8 cellular contexts compared by ENCODE assay signal in the genomic region with DNA sequence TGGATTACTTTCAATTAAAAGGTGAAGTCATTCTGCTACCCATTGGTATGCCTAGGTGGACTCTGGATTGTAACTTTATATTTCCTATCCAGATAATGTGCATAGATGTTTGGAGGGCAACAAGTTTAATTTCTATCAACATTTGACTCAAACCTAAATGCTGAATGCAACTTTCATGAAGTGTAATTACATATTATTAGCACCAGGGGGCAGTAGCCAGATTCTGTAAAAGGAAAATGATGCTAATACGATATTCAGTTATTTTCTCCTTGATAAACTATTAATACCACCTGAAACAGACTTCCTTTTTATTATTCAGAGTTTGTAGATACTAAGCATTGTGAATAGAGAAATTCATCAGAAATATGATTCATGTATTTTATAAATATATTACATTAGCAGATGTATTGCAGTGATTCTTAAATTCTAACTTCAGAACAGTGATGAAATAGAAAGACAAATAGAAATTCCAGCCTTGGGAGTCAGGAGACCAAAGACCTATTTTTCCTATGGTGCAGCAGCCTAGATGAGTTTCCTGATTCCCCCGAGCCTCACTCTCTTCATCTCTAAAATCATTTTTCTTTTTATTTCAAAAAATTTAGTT.
A peak's percentile ranks its signal among the peaks of the same experiment; 100 is the strongest.
DNase-seq lines count a peak whose midpoint lies in the region; ATAC-seq, FAIRE-seq and TF ChIP-seq lines count a peak whose summit lies in the region.

No MANE protein-coding gene starts in this region.

- 25% methylated on average over 2 of the region's 2 CpGs for WGBS in right cardiac atrium
- WGBS in psoas muscle, 3 donors = 32 to 39% (median 38%) methylated on average over 2 of the region's 2 CpGs

- ATAC-seq in right cardiac atrium (no peak), psoas muscle (no peak), GM18858 (IDR thresholded peaks at IDR 0.05; ENCODE audit: unreplicated experiment) (no peak), GM21717 (IDR thresholded peaks at IDR 0.05; ENCODE audit: unreplicated experiment) (no peak)

- H3K27me3 ChIP-seq in cardiac muscle cell (no peaks in the 10 kb centered on the region), right cardiac atrium (ENCODE audit: control insufficient read depth, insufficient read depth) (no peaks in the 10 kb centered on the region), psoas muscle (ENCODE audit: insufficient read depth in 3 of 3, low read length in 2 of 3) (no peaks in the 10 kb centered on the region)

- no peaks in the 10 kb centered on the region for H3K36me3 ChIP-seq in cardiac muscle cell
- no peaks in the 10 kb centered on the region for H3K36me3 ChIP-seq in psoas muscle (ENCODE audit: insufficient read depth in 1 of 2, low read depth in 1 of 2)

- H3K4me1 ChIP-seq in cardiac muscle cell (ENCODE audit: low read depth) (no peaks in the 10 kb centered on the region), right cardiac atrium (ENCODE audit: control insufficient read depth, insufficient read depth, low read length) (no peaks in the 10 kb centered on the region), psoas muscle (no peaks in the 10 kb centered on the region)

- no peak overlapping the region for H3K4me3 ChIP-seq in cardiac muscle cell
- no peak overlapping the region for H3K4me3 ChIP-seq in right cardiac atrium (ENCODE audit: low read length)
- no peak overlapping the region for H3K4me3 ChIP-seq in epithelial cell of esophagus (ENCODE audit: low read length)
- no peak overlapping the region for H3K4me3 ChIP-seq in psoas muscle

- intact Hi-C loops in right cardiac atrium (cut with DNase I) (loop anchor here in 2 of 4 donors (5.0 kb wide), 1 partner anchor 233 kb away; no protein-coding TSS in a partner anchor), psoas muscle (cut with DNase I) (loop anchor here (1.0 to 10.0 kb wide), 3 partner anchors 110 to 231 kb away; no protein-coding TSS in a partner anchor)

- TF ChIP-seq CTCF in cardiac muscle cell (IDR thresholded peaks at IDR 0.05; ENCODE audit: low read depth, low read length) = peak; percentile 66
- TF ChIP-seq CTCF in epithelial cell of esophagus (IDR thresholded peaks at IDR 0.05; ENCODE audit: insufficient read depth, low read depth, low read length, missing control alignments) = peak; percentile 54
- peak; percentile 78 for TF ChIP-seq CTCF in psoas muscle (IDR thresholded peaks at IDR 0.05)

- H3K27ac ChIP-seq in cardiac muscle cell (no peak overlapping the region), right cardiac atrium (ENCODE audit: low read length) (no peak overlapping the region), psoas muscle (no peak overlapping the region)

- H3K9me3 ChIP-seq in cardiac muscle cell (ENCODE audit: low read depth) (no peaks in the 10 kb centered on the region), right cardiac atrium (ENCODE audit: control insufficient read depth, low read length) (no peaks in the 10 kb centered on the region), psoas muscle (no peaks in the 10 kb centered on the region)

- no peak for FAIRE-seq in HTR-8/SVneo (lab: Jason Lieb, UNC)

- DNase-seq in cardiac muscle cell (ENCODE audit: low read depth in 1 of 2, low spot score in 1 of 2) (peak; percentile 41 to 54), right cardiac atrium (no peak), NCI-H748 treated with DMSO at 0.1 percent for 48 hours (lab: John Stamatoyannopoulos, UW) (peak; percentile 27), epithelial cell of esophagus (ENCODE audit: low read depth) (peak; percentile 49), psoas muscle (no peak), HTR-8/SVneo (ENCODE audit: insufficient read length, low spot score) (no peak)

Comparison
In these comparisons a context has a peak if more than half of its experiments do, and no peak if none do; other contexts are left out.
1. DNase-seq: peak in cardiac muscle cell (2 of 2), NCI-H748 treated with DMSO at 0.1 percent for 48 hours (single experiment) and epithelial cell of esophagus (single experiment); none in right cardiac atrium (0 of 3), psoas muscle (0 of 2) and HTR-8/SVneo (single experiment).
2. Peak in every context shown above with its lines, with median percentiles within 50 percentile points of each other: CTCF ChIP-seq.